In the genomic region with DNA sequence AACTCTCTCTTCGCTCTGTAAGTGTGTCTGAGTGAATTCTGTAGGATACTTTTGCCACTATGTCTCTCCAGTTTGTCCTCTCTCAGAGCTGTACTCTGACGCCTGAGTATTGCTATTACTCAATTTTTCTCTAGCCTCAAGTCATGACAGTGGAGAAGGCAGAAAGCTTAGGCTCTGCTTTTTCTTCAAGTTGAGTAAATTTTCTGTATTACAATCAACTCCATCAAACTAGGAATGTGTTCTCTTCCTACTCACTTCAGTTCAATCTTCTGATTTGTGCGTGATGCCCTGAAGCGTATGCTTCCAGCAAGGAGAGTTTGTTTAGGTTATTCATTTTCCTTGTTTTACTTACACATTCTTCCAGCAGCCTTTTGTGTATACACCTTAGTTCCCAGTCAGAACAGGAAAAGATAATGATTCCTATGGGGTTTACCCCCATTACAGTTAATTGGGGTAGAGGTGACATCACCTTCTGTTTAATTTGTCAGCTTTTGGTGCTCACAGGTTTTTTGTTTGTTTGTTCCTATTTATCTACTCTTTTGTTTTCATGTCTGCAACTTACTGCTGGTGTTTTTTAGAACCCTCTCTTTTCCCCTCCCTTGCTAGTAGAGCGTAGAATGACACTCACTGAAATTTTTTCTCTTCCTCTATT, we compare ENCODE assay signal across 1 cellular context.
TF ChIP-seq lines count a peak whose summit lies in the region.

No MANE protein-coding gene starts in this region.

TF ChIP-seq in IMR-90, 13 proteins besides CTCF, POLR2A, EP300 and RAD21:
- TF ChIP-seq MAZ (IDR thresholded peaks at IDR 0.05; ENCODE audit: borderline replicate concordance, low read depth, low read length) (no peak), NFE2L2 (IDR thresholded peaks at IDR 0.05; ENCODE audit: low read depth, low read length) (no peak), CEBPB (IDR thresholded peaks at IDR 0.05; ENCODE audit: low read depth, low read length) (no peak), MAFK (IDR thresholded peaks at IDR 0.05; ENCODE audit: low read depth, low read length) (no peak), RFX5 (IDR thresholded peaks at IDR 0.05; ENCODE audit: low read depth, low read length) (no peak), RCOR1 (IDR thresholded peaks at IDR 0.05; ENCODE audit: insufficient replicate concordance, low read length) (no peak), SMC3 (IDR thresholded peaks at IDR 0.05; ENCODE audit: low read depth, low read length) (no peak)
